11 cellular contexts compared by ENCODE assay signal in genomic region chr6:156807795-156808194, GRCh38. TPM values are rescaled to one million over a fixed set of nuclear protein-coding genes. Genes with fewer than 3 reads are reported as not detected.
DNase-seq lines count a peak whose midpoint lies in the region; ATAC-seq, FAIRE-seq and TF ChIP-seq lines count a peak whose summit lies in the region.
"Had no signal": no experiment of that assay in that cellular context is flagged by ENCODE, and none has a peak within 500 bp of the region (broad histone marks: within the 10 kb centered on the region; RNA-seq: fewer than 3 reads in every experiment).

No MANE protein-coding gene starts in this region.

- H4K91ac ChIP-seq in trophoblast cell (ENCODE audit: low read depth, low read length) = no peak overlapping the region

- no peak overlapping the region for H4K8ac ChIP-seq in trophoblast cell (ENCODE audit: low read depth, low read length)

- ATAC-seq in Right ventricle myocardium superior (ENCODE audit: poor library complexity) (peak; percentile 64), GM21786 (IDR thresholded peaks at IDR 0.05; ENCODE audit: unreplicated experiment) (no peak)
- ATAC-seq: esophagus mucosa had no signal

- H3K4ac ChIP-seq in trophoblast cell (ENCODE audit: low read depth, low read length) = peak overlapping the region; percentile 72

- intact Hi-C loops in Right ventricle myocardium superior (cut with DNase I) = no loop called here

- H3K36me3 ChIP-seq in SK-N-MC (ENCODE audit: insufficient read depth, low read length) (peaks cover 13% of the 10 kb centered on the region), trophoblast cell (ENCODE audit: control insufficient read depth in 1 of 2, insufficient read depth in 2 of 2, low read length in 2 of 2) (peaks cover 2% of the 10 kb centered on the region in 2 experiments)

- no peak overlapping the region for H2AFZ ChIP-seq in trophoblast cell (ENCODE audit: insufficient read depth, low read length, poor library complexity)

- no peak overlapping the region for H3K14ac ChIP-seq in trophoblast cell (ENCODE audit: low read length)

- H4K12ac ChIP-seq in trophoblast cell (ENCODE audit: low read depth, low read length) = no peak overlapping the region

- H3K4me3 ChIP-seq in SK-N-MC (peak overlapping the region; percentile 62), trophoblast cell (ENCODE audit: low read depth, low read length) (no peak overlapping the region)

- no peak overlapping the region for H2BK5ac ChIP-seq in trophoblast cell (ENCODE audit: low read depth, low read length, poor library complexity)

- no peaks in the 10 kb centered on the region for H3K9me3 ChIP-seq in SK-N-MC (ENCODE audit: low read depth, low read length)
- peaks cover 2% of the 10 kb centered on the region for H3K9me3 ChIP-seq in trophoblast cell (ENCODE audit: insufficient read depth, low read depth, low read length)

- H3K18ac ChIP-seq in trophoblast cell (ENCODE audit: low read length) = no peak overlapping the region

- no peaks in the 10 kb centered on the region for H3K27me3 ChIP-seq in trophoblast cell (ENCODE audit: insufficient read depth, low read length)

- no peak overlapping the region for H2BK120ac ChIP-seq in trophoblast cell (ENCODE audit: insufficient read depth, low read length, poor library complexity)

- TF ChIP-seq POLR2A in GM12892 (IDR thresholded peaks at IDR 0.05; ENCODE audit: low read depth, low read length) = no peak

- H2AK5ac ChIP-seq in trophoblast cell (ENCODE audit: low read length) = no peak overlapping the region

- no peaks in the 10 kb centered on the region for H3K79me1 ChIP-seq in trophoblast cell (ENCODE audit: low read length)

- peaks cover 3 to 8% of the 10 kb centered on the region in 2 experiments for H3K4me1 ChIP-seq in trophoblast cell (ENCODE audit: control insufficient read depth in 1 of 2, insufficient read depth in 2 of 2, low read length in 2 of 2)

- no peak overlapping the region for H2BK12ac ChIP-seq in trophoblast cell (ENCODE audit: low read length)

- H3K27ac ChIP-seq in SK-N-MC (peak overlapping the region; percentile 69), trophoblast cell (ENCODE audit: low read depth, low read length) (no peak overlapping the region)

- FAIRE-seq in GM12892 (lab: Jason Lieb, UNC) = peak; percentile 51
- FAIRE-seq: H54 had no signal

- no peak overlapping the region for H3K4me2 ChIP-seq in trophoblast cell (ENCODE audit: low read length)

- no peak overlapping the region for H3K9ac ChIP-seq in SK-N-MC (ENCODE audit: insufficient read length)
- no peak overlapping the region for H3K9ac ChIP-seq in trophoblast cell (ENCODE audit: low read length)

- no peak overlapping the region for H3K23ac ChIP-seq in trophoblast cell (ENCODE audit: low read length)

- WGBS in trophoblast cell (ENCODE audit: extremely low coverage, insufficient coverage, insufficient read length) = no CpG with 5 or more reads among the region's 6 CpGs

- DNase-seq in GM12892 (ENCODE audit: insufficient read length) = no peak
- DNase-seq in SK-N-MC (ENCODE audit: low read depth, low spot score) = no peak
- no peak for DNase-seq in Right ventricle myocardium superior
- DNase-seq in trophoblast cell = no peak
- DNase-seq in cerebellar nuclear complex (lab: John Stamatoyannopoulos, UW) = no peak
- DNase-seq in NCI-H2196 (lab: John Stamatoyannopoulos, UW; ENCODE audit: unreplicated experiment) = no peak
- no peak for DNase-seq in NCI-H1694 (lab: John Stamatoyannopoulos, UW)
- DNase-seq: COR-L47 had no signal

- H3K79me2 ChIP-seq in trophoblast cell (ENCODE audit: control insufficient read depth, insufficient read depth, low read length, poor library complexity) = peaks cover 24% of the 10 kb centered on the region

RNA-seq across cellular contexts. Expression of gene ARID1B, which starts 30.6 kb away (rescaled TPM):
- polyA plus RNA-seq in GM12892 (2012; ENCODE audit: missing spikeins) = 42.4 TPM
- total RNA-seq in Right ventricle myocardium superior = 49.2 TPM
- 38.2 and 38.3 TPM in 2 replicates for polyA plus RNA-seq in trophoblast cell (2013)
